Comparison of ENCODE assay signal across 21 cellular contexts in the genomic region with DNA sequence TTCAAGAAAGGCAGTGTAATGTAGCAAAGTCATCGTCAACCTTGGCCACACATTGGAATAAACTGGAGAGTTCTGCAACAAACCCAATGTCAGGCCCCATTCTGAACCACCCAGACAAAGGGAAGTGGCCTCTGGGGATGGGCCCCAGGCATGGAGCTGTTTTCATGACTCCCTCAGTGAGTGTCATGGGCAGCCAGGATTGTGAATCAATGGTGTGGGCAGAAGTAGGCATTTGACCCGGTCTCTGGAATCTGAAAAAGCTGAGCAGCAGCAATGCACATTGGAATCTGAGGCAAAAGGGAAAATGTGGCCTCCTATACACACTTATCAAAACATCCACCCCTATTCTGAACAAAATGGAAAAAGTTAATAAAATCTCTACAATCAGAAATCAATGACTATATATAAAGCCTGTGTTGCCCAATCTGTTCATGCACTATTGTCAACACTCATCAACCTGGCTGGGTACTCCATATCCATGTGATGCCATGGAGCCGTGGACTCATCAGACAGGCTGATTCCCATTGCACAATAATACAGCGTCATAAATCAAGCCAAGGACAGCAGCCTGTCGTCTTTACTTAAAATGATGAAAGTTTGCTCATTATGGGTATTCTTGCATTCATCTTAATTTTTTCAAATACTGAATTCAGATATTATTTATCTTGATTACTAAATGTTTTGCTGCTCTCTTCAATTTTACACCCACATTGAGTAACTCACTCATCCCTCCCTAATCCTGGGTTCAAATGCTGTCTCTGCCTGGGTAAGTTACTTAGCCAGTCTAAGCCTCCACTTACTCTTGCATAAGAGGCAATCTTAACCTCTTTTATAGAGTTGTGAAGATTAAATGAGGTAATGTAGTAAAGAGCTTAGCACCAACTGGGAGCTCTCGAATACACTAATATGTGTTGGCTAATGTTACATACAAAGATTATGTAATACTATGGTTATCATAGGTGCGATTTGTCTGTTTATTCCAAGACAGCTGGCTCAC.
DNase-seq lines count a peak whose midpoint lies in the region; ATAC-seq and TF ChIP-seq lines count a peak whose summit lies in the region.
"Had no signal": no experiment of that assay in that cellular context is flagged by ENCODE, and none has a peak within 500 bp of the region (broad histone marks: within the 10 kb centered on the region; RNA-seq: fewer than 3 reads in every experiment).

No MANE protein-coding gene starts in this region.

- WGBS in GM23248 (ENCODE audit: low coverage in 1 of 2, low lambda C conversion rate in 2 of 2, missing lambda C conversion rate in 2 of 2), 2 experiments: 48 to 49% methylated on average over 7 of the region's 7 CpGs

- H3K27me3 Mint-ChIP-seq in CD8-positive, alpha-beta memory T cell: peaks cover 9 to 27% of the 10 kb centered on the region in 2 donors

- H3K79me2 ChIP-seq in GM23248 (ENCODE audit: insufficient read depth): no peaks in the 10 kb centered on the region
- no peaks in the 10 kb centered on the region for H3K79me2 ChIP-seq in osteoblast (ENCODE audit: insufficient read depth, low read length)

- TF ChIP-seq CTCF in epithelial cell of esophagus (IDR thresholded peaks at IDR 0.05; ENCODE audit: insufficient read depth, low read depth, low read length, missing control alignments): no peak
- TF ChIP-seq CTCF in osteoblast (IDR thresholded peaks at IDR 0.05; ENCODE audit: extremely low read depth, low read depth, low read length): no peak

- H3K4me3 Mint-ChIP-seq in CD8-positive, alpha-beta memory T cell: no peak overlapping the region
- H3K4me3 Mint-ChIP-seq: activated naive CD8-positive, alpha-beta T cell treated with anti-CD3 and anti-CD28 coated beads for 36 hours; brain; natural killer cell treated with Interleukin-12 subunit alpha and Interleukin-12 subunit beta and Interleukin-15 and Interleukin-18, amount 100 ng/mL, for 72 hours; WTC11 had no signal

- H4K20me1 ChIP-seq in GM23248 (ENCODE audit: insufficient read depth): no peaks in the 10 kb centered on the region
- no peaks in the 10 kb centered on the region for H4K20me1 ChIP-seq in osteoblast (ENCODE audit: insufficient read depth, low read length)

- peaks cover 3 to 6% (median 6%) of the 10 kb centered on the region in 3 donors for H3K4me1 Mint-ChIP-seq in CD8-positive, alpha-beta memory T cell

- ATAC-seq in HG03354 (IDR thresholded peaks at IDR 0.05; ENCODE audit: poor library complexity, severe bottlenecking, unreplicated experiment): no peak
- ATAC-seq: heart right ventricle; left ventricle myocardium superior; natural killer cell treated with Interleukin-12 subunit alpha and Interleukin-12 subunit beta and Interleukin-15 and Interleukin-18, amount 100 ng/mL, for 72 hours; WTC11 had no signal

- no peaks in the 10 kb centered on the region for H3K27me3 ChIP-seq in GM23248 (replicated peaks; ENCODE audit: insufficient read depth)
- no peaks in the 10 kb centered on the region for H3K27me3 ChIP-seq in osteoblast (ENCODE audit: insufficient read depth, low read length)
- peaks cover 5% of the 10 kb centered on the region for H3K27me3 ChIP-seq in CD8-positive, alpha-beta memory T cell (ENCODE audit: insufficient read depth, low read length, poor library complexity, severe bottlenecking)
- H3K27me3 ChIP-seq: sigmoid colon had no signal

- H3K4me3 ChIP-seq in GM23248 (no peak overlapping the region), epithelial cell of esophagus (ENCODE audit: low read length) (no peak overlapping the region), osteoblast (ENCODE audit: insufficient read depth, low read length) (no peak overlapping the region)
- H3K4me3 ChIP-seq in CD8-positive, alpha-beta memory T cell (ENCODE audit: low read length): no peak overlapping the region
- H3K4me3 ChIP-seq: heart right ventricle, sigmoid colon had no signal

- H3K27ac ChIP-seq in GM23248: peak overlapping the region; percentile 59
- peak overlapping the region; percentile 9 for H3K27ac ChIP-seq in osteoblast (ENCODE audit: low read depth, low read length)
- no peak overlapping the region for H3K27ac ChIP-seq in CD8-positive, alpha-beta memory T cell (ENCODE audit: low read depth, low read length)
- H3K27ac ChIP-seq: heart right ventricle, sigmoid colon had no signal

- no peaks in the 10 kb centered on the region for H3K9me2 ChIP-seq in GM23248 (ENCODE audit: insufficient read depth)

- H2AFZ ChIP-seq in GM23248: no peak overlapping the region
- no peak overlapping the region for H2AFZ ChIP-seq in osteoblast (ENCODE audit: low read length)

- in situ Hi-C loops in GM23248 (cut with MboI): loop anchor here (25.0 kb wide), 1 partner anchor 630 kb away; no protein-coding TSS in a partner anchor

- peak overlapping the region; percentile 20; the same call in 1 of the 2 replicates for H3K9ac ChIP-seq in GM23248

- H3K9me3 Mint-ChIP-seq in CD8-positive, alpha-beta memory T cell: no peaks in the 10 kb centered on the region
- H3K9me3 Mint-ChIP-seq: activated naive CD8-positive, alpha-beta T cell treated with anti-CD3 and anti-CD28 coated beads for 36 hours; activated T-helper 2 cell treated with anti-CD3 and anti-CD28 coated beads, Interferon-gamma antibody, Interleukin-2, Interleukin-4, amounts not matched to agents 10 μg/mL and 5 μg/mL and 100 μg/mL, durations not matched to agents 14 hours and 24 hours and 36 hours; brain; natural killer cell treated with Interleukin-12 subunit alpha and Interleukin-12 subunit beta and Interleukin-15 and Interleukin-18, amount 100 ng/mL, for 72 hours; WTC11 had no signal

- H3K4me2 ChIP-seq in GM23248 (ENCODE audit: unreplicated experiment) (peak overlapping the region; percentile 45), osteoblast (ENCODE audit: insufficient read depth, low read length) (peak overlapping the region; percentile 45)

- H3K4me1 ChIP-seq in GM23248 (ENCODE audit: insufficient read depth) (peaks cover 40% of the 10 kb centered on the region), osteoblast (ENCODE audit: insufficient read depth, low read length) (peaks cover 25% of the 10 kb centered on the region)
- no peaks in the 10 kb centered on the region for H3K4me1 ChIP-seq in CD8-positive, alpha-beta memory T cell (ENCODE audit: insufficient read depth, low read length)

- no peaks in the 10 kb centered on the region for H3K36me3 ChIP-seq in GM23248 (ENCODE audit: low read depth)
- H3K36me3 ChIP-seq in osteoblast (ENCODE audit: insufficient read depth, low read length): no peaks in the 10 kb centered on the region
- no peaks in the 10 kb centered on the region for H3K36me3 ChIP-seq in CD8-positive, alpha-beta memory T cell (ENCODE audit: insufficient read depth, low read length)
- H3K36me3 ChIP-seq: heart right ventricle, sigmoid colon had no signal

- peaks cover 26% of the 10 kb centered on the region for H3F3A ChIP-seq in GM23248 (ENCODE audit: insufficient read depth)

- H3K27ac Mint-ChIP-seq in CD8-positive, alpha-beta memory T cell: no peak overlapping the region
- H3K27ac Mint-ChIP-seq: activated naive CD8-positive, alpha-beta T cell treated with anti-CD3 and anti-CD28 coated beads for 36 hours; activated T-helper 2 cell treated with anti-CD3 and anti-CD28 coated beads, Interferon-gamma antibody, Interleukin-2, Interleukin-4, amounts not matched to agents 10 μg/mL and 5 μg/mL and 100 μg/mL, durations not matched to agents 14 hours and 24 hours and 36 hours; brain; natural killer cell treated with Interleukin-12 subunit alpha and Interleukin-12 subunit beta and Interleukin-15 and Interleukin-18, amount 100 ng/mL, for 72 hours; WTC11 had no signal

- POLR2A ChIA-PET in CD8-positive, alpha-beta memory T cell (lab: Charles Lee): no interaction called here

- H3K36me3 Mint-ChIP-seq in CD8-positive, alpha-beta memory T cell: no peaks in the 10 kb centered on the region
- H3K36me3 Mint-ChIP-seq: activated naive CD8-positive, alpha-beta T cell treated with anti-CD3 and anti-CD28 coated beads for 36 hours; brain; natural killer cell treated with Interleukin-12 subunit alpha and Interleukin-12 subunit beta and Interleukin-15 and Interleukin-18, amount 100 ng/mL, for 72 hours; WTC11 had no signal

- CTCF ChIA-PET in CD8-positive, alpha-beta memory T cell (lab: Charles Lee): interaction anchor here (1.1 to 1.7 kb wide), 3 partner anchors 10 to 635 kb away, joined by 3 to 5 read pairs (median 3); no protein-coding TSS in a partner anchor

- H3K9me3 ChIP-seq in GM23248 (ENCODE audit: low read depth): no peaks in the 10 kb centered on the region
- H3K9me3 ChIP-seq in osteoblast (ENCODE audit: low read depth, low read length): no peaks in the 10 kb centered on the region
- no peaks in the 10 kb centered on the region for H3K9me3 ChIP-seq in CD8-positive, alpha-beta memory T cell (ENCODE audit: low read length)
- H3K9me3 ChIP-seq: heart right ventricle, sigmoid colon had no signal

- DNase-seq in GM23248 (peak; percentile 77), NCI-H82 (lab: John Stamatoyannopoulos, UW) (peak; percentile 73), epithelial cell of esophagus (ENCODE audit: low read depth) (peak; percentile 40), osteoblast (ENCODE audit: insufficient read length, low spot score, missing footprints) (no peak), NCI-H748 treated with DMSO at 0.1 percent for 48 hours (lab: John Stamatoyannopoulos, UW) (no peak)
- no peak for DNase-seq in CD8-positive, alpha-beta memory T cell
- DNase-seq: activated CD4-positive, alpha-beta T cell treated with anti-CD3 and anti-CD28 coated beads, Interleukin-2, amount 50 U/mL, for 4 hours; activated CD8-positive, alpha-beta memory T cell treated with anti-CD3 and anti-CD28 coated beads, Interleukin-2, amount 50 U/mL, for 48 hours; activated naive CD8-positive, alpha-beta T cell treated with anti-CD3 and anti-CD28 coated beads for 36 hours; GOT3; heart right ventricle; KG1; left ventricle myocardium superior; midbrain; NCI-H187; sigmoid colon had no signal

Comparison
In these comparisons a context has a peak if more than half of its experiments do, and no peak if none do; other contexts are left out.
1. DNase-seq: peak in GM23248 (single experiment), NCI-H82 (single experiment) and epithelial cell of esophagus (single experiment); none in osteoblast (single experiment), NCI-H748 treated with DMSO at 0.1 percent for 48 hours (single experiment) and CD8-positive, alpha-beta memory T cell (0 of 5).